ENCODE assay signal across 27 cellular contexts in genomic region chr2:231928901-231929725, GRCh38. TPM values are rescaled to one million over a fixed set of nuclear protein-coding genes. Genes with fewer than 3 reads are reported as not detected.
A peak's percentile ranks its signal among the peaks of the same experiment; 100 is the strongest.
DNase-seq lines count a peak whose midpoint lies in the region; ATAC-seq and TF ChIP-seq lines count a peak whose summit lies in the region.
"Had no signal": no experiment of that assay in that cellular context is flagged by ENCODE, and none has a peak within 500 bp of the region (broad histone marks: within the 10 kb centered on the region; RNA-seq: fewer than 3 reads in every experiment).

No MANE protein-coding gene starts in this region.

- H3K36me3 ChIP-seq in NT2/D1 (ENCODE audit: insufficient read depth, insufficient read length, low read length) (peaks cover 4% of the 10 kb centered on the region), suprapubic skin (no peaks in the 10 kb centered on the region)
- H3K36me3 ChIP-seq: esophagus squamous epithelium, prostate gland had no signal

- peak; percentile 50 for DNase-seq in Right ventricle myocardium inferior (ENCODE audit: missing footprints)
- no peak for DNase-seq in left cardiac atrium
- DNase-seq in NT2/D1 (ENCODE audit: low read depth, low spot score) = no peak
- DNase-seq in mesenteric fat pad (ENCODE audit: low spot score) = peak; percentile 69
- DNase-seq in suprapubic skin (ENCODE audit: low spot score in 2 of 2) = peak; percentile 27 to 45
- no peak for DNase-seq in DMS 273 treated with DMSO at 0.1 percent for 48 hours (lab: John Stamatoyannopoulos, UW)
- no peak for DNase-seq in NCI-H345 (lab: John Stamatoyannopoulos, UW)
- DNase-seq: activated B cell treated with CpG ODN at 0.5 μM for 24 hours; activated naive CD4-positive, alpha-beta T cell treated with anti-CD3 and anti-CD28 coated beads, Interleukin-2, amount 10 ng/mL, durations not matched to agents 7 days and 5 days; amniotic stem cell; cortex of kidney; esophagus squamous epithelium; hypothalamus; IMR-90; NCI-H1105 treated with DMSO at 0.1 percent for 48 hours; NCI-H2029; SIG-M5; SW 1271; T1000 had no signal

- H3K4me1 ChIP-seq in NT2/D1 (ENCODE audit: insufficient read depth, insufficient read length) = peaks cover 10% of the 10 kb centered on the region
- H3K4me1 ChIP-seq in suprapubic skin = peaks cover 25% of the 10 kb centered on the region

- 87% methylated on average over 11 of the region's 11 CpGs for WGBS in suprapubic skin

- intact Hi-C loops in Right ventricle myocardium inferior (cut with DNase I) = loop anchor here (5.0 kb wide), 2 partner anchors 398 to 508 kb away; no protein-coding TSS in a partner anchor
- intact Hi-C loops in left cardiac atrium (cut with DNase I) = loop anchor here (5.0 kb wide), 3 partner anchors 213 to 398 kb away; no protein-coding TSS in a partner anchor

- TF ChIP-seq POLR2A in suprapubic skin (IDR thresholded peaks at IDR 0.05) = no peak

- TF ChIP-seq CTCF in suprapubic skin (IDR thresholded peaks at IDR 0.05) = no peak

- no peak overlapping the region for H3K27ac ChIP-seq in suprapubic skin
- H3K27ac ChIP-seq: esophagus squamous epithelium, prostate gland, skin epidermis had no signal

- TF ChIP-seq EP300 in suprapubic skin (IDR thresholded peaks at IDR 0.05) = no peak

- no peak for ATAC-seq in Right ventricle myocardium inferior
- no peak for ATAC-seq in left cardiac atrium
- ATAC-seq in GM21360 (IDR thresholded peaks at IDR 0.05; ENCODE audit: unreplicated experiment) = no peak

- peak overlapping the region; percentile 27 for H3K9ac ChIP-seq in NT2/D1 (ENCODE audit: insufficient read length, low read depth)

- H3K4me3 ChIP-seq in NT2/D1 (ENCODE audit: insufficient read length, low read depth) = no peak overlapping the region
- no peak overlapping the region for H3K4me3 ChIP-seq in suprapubic skin
- H3K4me3 ChIP-seq: esophagus squamous epithelium, prostate gland, skin epidermis had no signal

- H3K27me3 ChIP-seq in NT2/D1 (ENCODE audit: insufficient read depth, insufficient read length) = peaks cover 38% of the 10 kb centered on the region
- peaks cover 63% of the 10 kb centered on the region for H3K27me3 ChIP-seq in suprapubic skin

- peaks cover 16% of the 10 kb centered on the region; the same call in 1 of the 2 replicates for H3K9me3 ChIP-seq in NT2/D1 (ENCODE audit: insufficient read depth, low read length)
- no peaks in the 10 kb centered on the region for H3K9me3 ChIP-seq in suprapubic skin
- H3K9me3 ChIP-seq: esophagus squamous epithelium, prostate gland had no signal

RNA-seq across cellular contexts. Expression of gene NPPC, which starts 2.9 kb away (rescaled TPM):
- total RNA-seq in Right ventricle myocardium inferior (16.1 TPM), left cardiac atrium (1 to 10 TPM; 3.7 to 7.2 TPM), mesenteric fat pad (2.5 TPM), suprapubic skin (not detected)
- total RNA-seq: A673, activated B cell treated with CpG ODN at 0.5 μM for 24 hours, bronchial epithelial cell, Daoy, lower leg skin, mononuclear cell had no signal

RNA-seq across cellular contexts. Expression of gene DIS3L2, which starts 32.4 kb away (rescaled TPM):
- total RNA-seq in Right ventricle myocardium inferior (16.9 TPM), left cardiac atrium (10 to 100 TPM; 17.6 to 18.6 TPM), mesenteric fat pad (33.5 TPM), suprapubic skin (100 to 1,000 TPM in 1 of 4 donors, 10 to 100 TPM in 3; 40.6 to 105 (median 43.9) TPM)

Comparison
In these comparisons a context has a peak if more than half of its experiments do, and no peak if none do; other contexts are left out.
1. DNase-seq: peak in Right ventricle myocardium inferior (single experiment), mesenteric fat pad (single experiment) and suprapubic skin (2 of 2); none in left cardiac atrium (single experiment), NT2/D1 (single experiment), DMS 273 treated with DMSO at 0.1 percent for 48 hours (single experiment) and NCI-H345 (single experiment).